Comparison of ENCODE assay signal across 8 cellular contexts in genomic region chr9:107638922-107639321, GRCh38.
DNase-seq lines count a peak whose midpoint lies in the region; ATAC-seq and TF ChIP-seq lines count a peak whose summit lies in the region.

No MANE protein-coding gene starts in this region.

- TF ChIP-seq CTCF in Peyer's patch (IDR thresholded peaks at IDR 0.05): no peak

- H3K36me3 ChIP-seq in HAP-1 (replicated peaks) (no peaks in the 10 kb centered on the region), Peyer's patch (no peaks in the 10 kb centered on the region)

- DNase-seq in HAP-1 (ENCODE audit: low spot score in 2 of 2) (peak; percentile 35 to 44), Peyer's patch (peak in 2 of 3 donors; percentile 74 to 87), foreskin melanocyte (peak; percentile 52), skeletal muscle cell (ENCODE audit: low read depth) (peak; percentile 59), islet precursor cell (no peak), 8988T (no peak)

- no peaks in the 10 kb centered on the region for H3K27me3 ChIP-seq in HAP-1 (ENCODE audit: low read depth)
- no peaks in the 10 kb centered on the region for H3K27me3 ChIP-seq in Peyer's patch

- H3K9me3 ChIP-seq in HAP-1 (no peaks in the 10 kb centered on the region), Peyer's patch (no peaks in the 10 kb centered on the region)

- in situ Hi-C loops in HAP-1 (cut with MboI; ENCODE audit: low sequenced_read_pairs): no loop called here

- no peak overlapping the region for H3K4me3 ChIP-seq in HAP-1
- H3K4me3 ChIP-seq in Peyer's patch: peak overlapping the region in 1 of 4 donors; percentile 52
- peak overlapping the region; percentile 49 for H3K4me3 ChIP-seq in skeletal muscle cell (ENCODE audit: low read depth, low read length)

- ATAC-seq in GM21390 (IDR thresholded peaks at IDR 0.05; ENCODE audit: unreplicated experiment): no peak
- ATAC-seq in HG03196 (IDR thresholded peaks at IDR 0.05; ENCODE audit: unreplicated experiment): no peak

- H3K4me1 ChIP-seq in HAP-1: peaks cover 13% of the 10 kb centered on the region
- peaks cover 0 to 4% (median 0%) of the 10 kb centered on the region in 4 donors for H3K4me1 ChIP-seq in Peyer's patch

- peak overlapping the region in 3 of 4 donors; percentile 65 to 90 (median 82) for H3K27ac ChIP-seq in Peyer's patch

- TF ChIP-seq POLR2A in Peyer's patch (IDR thresholded peaks at IDR 0.05): no peak

Comparison
In these comparisons a context has a peak if more than half of its experiments do, and no peak if none do; other contexts are left out.
1. DNase-seq: peak in HAP-1 (2 of 2), Peyer's patch (2 of 3), foreskin melanocyte (single experiment) and skeletal muscle cell (single experiment); none in islet precursor cell (single experiment) and 8988T (single experiment).